ENCODE assay signal across 8 cellular contexts in the genomic region with DNA sequence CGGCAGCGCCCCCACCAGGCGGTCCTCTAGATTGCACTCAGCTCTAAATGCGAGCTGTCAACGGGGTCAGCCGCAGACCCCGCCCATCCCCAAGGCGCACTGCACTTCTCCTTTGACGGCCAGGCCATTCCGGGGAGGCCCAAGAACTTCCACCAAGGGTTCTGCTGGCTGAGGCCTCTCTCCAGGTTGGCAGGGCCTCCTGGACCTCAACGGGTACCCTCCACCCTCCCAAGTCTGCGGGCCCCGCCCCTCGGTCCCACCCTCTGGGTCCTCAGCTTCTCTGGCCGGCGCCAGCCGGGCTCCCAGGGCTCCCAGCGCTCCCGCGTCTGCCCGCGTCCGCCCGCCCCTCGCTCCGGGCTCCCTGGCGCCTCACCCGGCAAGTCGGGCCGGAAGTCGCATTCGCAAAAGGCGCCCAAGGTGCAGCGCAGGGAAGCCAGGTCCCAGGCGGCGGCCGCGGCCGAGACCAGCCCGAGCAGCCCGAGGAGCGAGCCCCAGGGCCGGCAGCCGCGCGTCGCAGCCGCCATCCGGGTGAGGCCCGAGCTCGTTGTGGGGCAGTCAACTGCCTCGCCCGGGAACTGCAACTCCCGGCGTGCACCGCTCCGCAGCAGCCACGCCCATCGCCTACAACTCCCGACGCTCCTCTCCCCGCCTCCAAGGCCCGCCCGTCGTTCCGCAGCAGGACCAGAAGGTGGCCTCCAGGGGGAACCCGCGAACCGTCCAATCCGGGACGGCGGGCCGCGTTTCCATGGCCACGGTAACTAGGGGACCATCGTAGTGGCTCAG. TPM values are rescaled to one million over a fixed set of nuclear protein-coding genes. Genes with fewer than 3 reads are reported as not detected.
DNase-seq lines count a peak whose midpoint lies in the region; ATAC-seq and TF ChIP-seq lines count a peak whose summit lies in the region.

TOR2A (minus strand) TSS at position 548 of the 783 bp plus-strand sequence; CDS start at position 524, 24 bp downstream.

- peaks cover 5% of the 10 kb centered on the region for H3K36me3 Mint-ChIP-seq in chondrocyte (ENCODE audit: low read depth)

- H3K4me3 Mint-ChIP-seq in chondrocyte (ENCODE audit: unreplicated experiment): peak within 1 kb of the TSS; percentile 73

- CTCF ChIA-PET in BJ (lab: Yijun Ruan, JAX): interaction anchor here (0.5 to 3.5 kb wide), 85 partner anchors 9 to 401 kb away, joined by 3 to 70 read pairs (median 4); partner anchors contain the start of genes CDK9, ENG, PIP5KL1 and PTRH1

- H3K27ac Mint-ChIP-seq in chondrocyte (ENCODE audit: unreplicated experiment): peak within 1 kb of the TSS; percentile 81

- H3K9me3 Mint-ChIP-seq in chondrocyte (ENCODE audit: low read depth): no peaks in the 10 kb centered on the region

- H3K4me1 Mint-ChIP-seq in chondrocyte (ENCODE audit: low read depth): peaks cover 15% of the 10 kb centered on the region

- ATAC-seq in HG03442 (IDR thresholded peaks at IDR 0.05; ENCODE audit: unreplicated experiment): peak; percentile 88

- no peaks in the 10 kb centered on the region; the same call in 1 of the 2 replicates for H3K36me3 ChIP-seq in BJ (ENCODE audit: control insufficient read depth, insufficient read depth, low read length)

- peaks cover 6% of the 10 kb centered on the region for H3K27me3 ChIP-seq in BJ (ENCODE audit: control insufficient read depth, insufficient read depth, low read length)

- TF ChIP-seq CTCF in BJ (IDR thresholded peaks at IDR 0.05; ENCODE audit: insufficient read depth, low read depth, low read length) (peak; percentile 96), chondrocyte (IDR thresholded peaks at IDR 0.05) (peak; percentile 78)

- POLR2A ChIA-PET in BJ (lab: Charles Lee): interaction anchor here (0.6 kb wide), 1 partner anchor 146 kb away, joined by 11 read pairs; no protein-coding TSS in a partner anchor

- peak within 1 kb of the TSS; percentile 55 for H3K4me3 ChIP-seq in BJ (ENCODE audit: low read depth, low read length)

- DNase-seq in BJ (ENCODE audit: low read depth) (peak; percentile 75), GM19238 (ENCODE audit: insufficient read length, low spot score) (peak; percentile 99), NCI-H510A treated with DMSO at 0.1 percent for 48 hours (lab: John Stamatoyannopoulos, UW) (peak; percentile 91), chondrocyte (ENCODE audit: low spot score) (peak; percentile 99), kidney tubule cell (ENCODE audit: low spot score) (peak; percentile 97)
- DNase-seq in activated CD4-positive, alpha-beta T cell treated with anti-CD3 and anti-CD28 coated beads for 24 hours (ENCODE audit: low read depth in 2 of 2): peak; percentile 97
- DNase-seq in stimulated activated CD4-positive, alpha-beta T cell treated with anti-CD3 and anti-CD28 coated beads, Interleukin-1b, Interleukin-23, amount 100 ng/mL, for 24 hours (ENCODE audit: low read depth in 4 of 4, low spot score in 1 of 4): peak; percentile 96 to 98 (median 96)

- H3K27me3 Mint-ChIP-seq in chondrocyte (ENCODE audit: low read depth): no peaks in the 10 kb centered on the region

RNA-seq across cellular contexts. Expression of gene TOR2A, which starts in this region (rescaled TPM):
- polyA plus RNA-seq in BJ (2011; rRNA removed): 4.8 and 8.0 TPM in 2 replicates
- polyA minus RNA-seq in BJ (2011; rRNA and poly(A)+ RNA removed): 3.0 and 5.8 TPM in 2 replicates
- total RNA-seq in chondrocyte: 6.1 to 8.1 TPM (median 6.4 TPM) in 3 replicates

Comparison
In these comparisons a context has a peak if more than half of its experiments do, and no peak if none do; other contexts are left out.
1. Peak in every context shown above with its lines: DNase-seq, ATAC-seq and H3K4me3 ChIP-seq.